Comparison of ENCODE assay signal across 22 cellular contexts in genomic region chr3:33083958-33084357, GRCh38. TPM values are rescaled to one million over a fixed set of nuclear protein-coding genes. Genes with fewer than 3 reads are reported as not detected.
DNase-seq lines count a peak whose midpoint lies in the region; ATAC-seq and TF ChIP-seq lines count a peak whose summit lies in the region.
"Had no signal": no experiment of that assay in that cellular context is flagged by ENCODE, and none has a peak within 500 bp of the region (broad histone marks: within the 10 kb centered on the region; RNA-seq: fewer than 3 reads in every experiment).

No MANE protein-coding gene starts in this region.

- H3K27ac Mint-ChIP-seq in activated naive CD4-positive, alpha-beta T cell treated with anti-CD3 and anti-CD28 coated beads, Interleukin-2, amount 50 U/mL, for 72 hours = peak overlapping the region; percentile 13 to 52
- no peak overlapping the region for H3K27ac Mint-ChIP-seq in activated naive CD4-positive, alpha-beta T cell treated with anti-CD3 and anti-CD28 coated beads for 36 hours
- no peak overlapping the region for H3K27ac Mint-ChIP-seq in naive thymus-derived CD4-positive, alpha-beta T cell
- H3K27ac Mint-ChIP-seq: CD8-positive, alpha-beta memory T cell had no signal

- H2AK5ac ChIP-seq in trophoblast cell (ENCODE audit: low read length) = no peak overlapping the region

- H3K4me1 ChIP-seq in Karpas-422 (ENCODE audit: low read length) (peaks cover 42% of the 10 kb centered on the region), trophoblast cell (ENCODE audit: control insufficient read depth in 1 of 2, insufficient read depth in 2 of 2, low read length in 2 of 2) (peaks cover 5 to 8% of the 10 kb centered on the region in 2 experiments)
- peaks cover 3 to 10% of the 10 kb centered on the region in 2 donors for H3K4me1 ChIP-seq in naive thymus-derived CD4-positive, alpha-beta T cell (ENCODE audit: control insufficient read depth in 2 of 2, insufficient read depth in 2 of 2, low read length in 2 of 2)
- H3K4me1 ChIP-seq: Peyer's patch, SJSA1 had no signal

- WGBS in trophoblast cell (ENCODE audit: extremely low coverage, insufficient coverage, insufficient read length) = no CpG with 5 or more reads among the region's 2 CpGs

- H3K14ac ChIP-seq in trophoblast cell (ENCODE audit: low read length) = no peak overlapping the region

- H3K4me3 ChIP-seq in Karpas-422 (ENCODE audit: low read length) = no peak overlapping the region
- H3K4me3 ChIP-seq in epithelial cell of esophagus (ENCODE audit: low read length) = no peak overlapping the region
- no peak overlapping the region for H3K4me3 ChIP-seq in trophoblast cell (ENCODE audit: low read depth, low read length)
- no peak overlapping the region for H3K4me3 ChIP-seq in naive thymus-derived CD4-positive, alpha-beta T cell (ENCODE audit: low read length)
- H3K4me3 ChIP-seq: Peyer's patch, SJSA1 had no signal

- no peak overlapping the region for H3K27ac ChIP-seq in Karpas-422 (ENCODE audit: low read length)
- H3K27ac ChIP-seq in trophoblast cell (ENCODE audit: low read depth, low read length) = no peak overlapping the region
- no peak overlapping the region for H3K27ac ChIP-seq in naive thymus-derived CD4-positive, alpha-beta T cell (ENCODE audit: low read depth, low read length)
- H3K27ac ChIP-seq: C4-2B, Peyer's patch, SJSA1 had no signal

- no peak for TF ChIP-seq CTCF in epithelial cell of esophagus (IDR thresholded peaks at IDR 0.05; ENCODE audit: insufficient read depth, low read depth, low read length, missing control alignments)

- H4K12ac ChIP-seq in trophoblast cell (ENCODE audit: low read depth, low read length) = no peak overlapping the region

- no peak overlapping the region for H3K18ac ChIP-seq in trophoblast cell (ENCODE audit: low read length)

- no peak overlapping the region for H2AFZ ChIP-seq in Karpas-422 (ENCODE audit: low read length)
- H2AFZ ChIP-seq in trophoblast cell (ENCODE audit: insufficient read depth, low read length, poor library complexity) = no peak overlapping the region

- no peak overlapping the region for H4K91ac ChIP-seq in trophoblast cell (ENCODE audit: low read depth, low read length)

- H3K79me2 ChIP-seq in Karpas-422 (ENCODE audit: low read length) (peaks cover 98% of the 10 kb centered on the region), trophoblast cell (ENCODE audit: control insufficient read depth, insufficient read depth, low read length, poor library complexity) (peaks cover 8% of the 10 kb centered on the region)

- peak overlapping the region; percentile 76 for H3K4ac ChIP-seq in trophoblast cell (ENCODE audit: low read depth, low read length)

- intact Hi-C loops in activated naive CD4-positive, alpha-beta T cell treated with anti-CD3 and anti-CD28 coated beads for 36 hours (cut with micrococcal nuclease) = no loop called here
- intact Hi-C loops in naive thymus-derived CD4-positive, alpha-beta T cell (cut with micrococcal nuclease) = no loop called here

- H3K36me3 Mint-ChIP-seq in activated naive CD4-positive, alpha-beta T cell treated with anti-CD3 and anti-CD28 coated beads, Interleukin-2, amount 50 U/mL, for 72 hours = peaks cover 0 to 24% of the 10 kb centered on the region in 2 donors
- H3K36me3 Mint-ChIP-seq in activated naive CD4-positive, alpha-beta T cell treated with anti-CD3 and anti-CD28 coated beads for 36 hours (ENCODE audit: low read depth) = peaks cover 11% of the 10 kb centered on the region
- peaks cover 0 to 21% (median 4%) of the 10 kb centered on the region in 5 donors for H3K36me3 Mint-ChIP-seq in naive thymus-derived CD4-positive, alpha-beta T cell

- H3K9me3 ChIP-seq in Karpas-422 (ENCODE audit: low read length) = no peaks in the 10 kb centered on the region
- peaks cover 1% of the 10 kb centered on the region for H3K9me3 ChIP-seq in trophoblast cell (ENCODE audit: insufficient read depth, low read depth, low read length)
- no peaks in the 10 kb centered on the region for H3K9me3 ChIP-seq in naive thymus-derived CD4-positive, alpha-beta T cell (ENCODE audit: control insufficient read depth in 2 of 3, low read length in 3 of 3)
- H3K9me3 ChIP-seq: Peyer's patch, SJSA1 had no signal

- peaks cover 26% of the 10 kb centered on the region for H3K4me1 Mint-ChIP-seq in activated naive CD4-positive, alpha-beta T cell treated with anti-CD3 and anti-CD28 coated beads for 36 hours (ENCODE audit: low read depth)
- H3K4me1 Mint-ChIP-seq in naive thymus-derived CD4-positive, alpha-beta T cell = peaks cover 19 to 50% (median 36%) of the 10 kb centered on the region in 7 donors

- CTCF ChIA-PET in activated naive CD4-positive, alpha-beta T cell treated with anti-CD3 and anti-CD28 coated beads for 36 hours (lab: Charles Lee) = interaction anchor here (1.1 to 3.8 kb wide), 2 partner anchors 9 to 135 kb away, joined by 3 to 16 read pairs; no protein-coding TSS in a partner anchor
- CTCF ChIA-PET in naive thymus-derived CD4-positive, alpha-beta T cell (lab: Charles Lee) = interaction anchor here (0.6 to 1.5 kb wide), 3 partner anchors 9 to 289 kb away, joined by 3 to 5 read pairs (median 4); no protein-coding TSS in a partner anchor

- H3K36me3 ChIP-seq in Karpas-422 (ENCODE audit: insufficient read depth, low read length) (peaks cover 9% of the 10 kb centered on the region; the same call in 1 of the 2 replicates), trophoblast cell (ENCODE audit: control insufficient read depth in 1 of 2, insufficient read depth in 2 of 2, low read length in 2 of 2) (no peaks in the 10 kb centered on the region)
- no peaks in the 10 kb centered on the region for H3K36me3 ChIP-seq in naive thymus-derived CD4-positive, alpha-beta T cell (ENCODE audit: control insufficient read depth in 2 of 3, insufficient read depth in 3 of 3, low read length in 3 of 3)
- H3K36me3 ChIP-seq: Peyer's patch had no signal

- H4K8ac ChIP-seq in trophoblast cell (ENCODE audit: low read depth, low read length) = no peak overlapping the region

- no peaks in the 10 kb centered on the region for H3K27me3 Mint-ChIP-seq in activated naive CD4-positive, alpha-beta T cell treated with anti-CD3 and anti-CD28 coated beads for 36 hours (ENCODE audit: low read depth)
- no peaks in the 10 kb centered on the region for H3K27me3 Mint-ChIP-seq in naive thymus-derived CD4-positive, alpha-beta T cell
- H3K27me3 Mint-ChIP-seq: CD8-positive, alpha-beta memory T cell had no signal

- no peaks in the 10 kb centered on the region for H3K9me2 ChIP-seq in Karpas-422 (replicated peaks; ENCODE audit: insufficient read depth, low read length)

- H3K9me3 Mint-ChIP-seq in activated naive CD4-positive, alpha-beta T cell treated with anti-CD3 and anti-CD28 coated beads, Interleukin-2, amount 50 U/mL, for 72 hours = no peaks in the 10 kb centered on the region
- H3K9me3 Mint-ChIP-seq in activated naive CD4-positive, alpha-beta T cell treated with anti-CD3 and anti-CD28 coated beads for 36 hours = no peaks in the 10 kb centered on the region
- H3K9me3 Mint-ChIP-seq in naive thymus-derived CD4-positive, alpha-beta T cell = no peaks in the 10 kb centered on the region
- H3K9me3 Mint-ChIP-seq: CD8-positive, alpha-beta memory T cell; H9 had no signal

- H3K4me2 ChIP-seq in Karpas-422 (ENCODE audit: low read depth, low read length, poor library complexity, severe bottlenecking) = no peak overlapping the region
- H3K4me2 ChIP-seq in trophoblast cell (ENCODE audit: low read length) = no peak overlapping the region

- H4K20me1 ChIP-seq in Karpas-422 (ENCODE audit: insufficient read depth, low read depth, low read length) = no peaks in the 10 kb centered on the region

- H3K79me1 ChIP-seq in trophoblast cell (ENCODE audit: low read length) = no peaks in the 10 kb centered on the region

- H3K4me3 Mint-ChIP-seq in activated naive CD4-positive, alpha-beta T cell treated with anti-CD3 and anti-CD28 coated beads for 36 hours = no peak overlapping the region
- no peak overlapping the region for H3K4me3 Mint-ChIP-seq in naive thymus-derived CD4-positive, alpha-beta T cell
- H3K4me3 Mint-ChIP-seq: CD8-positive, alpha-beta memory T cell; H9 had no signal

- H2BK120ac ChIP-seq in trophoblast cell (ENCODE audit: insufficient read depth, low read length, poor library complexity) = no peak overlapping the region

- POLR2A ChIA-PET in naive thymus-derived CD4-positive, alpha-beta T cell (lab: Charles Lee) = no interaction called here

- H3K9ac ChIP-seq in Karpas-422 (ENCODE audit: low read length) = no peak overlapping the region
- no peak overlapping the region for H3K9ac ChIP-seq in trophoblast cell (ENCODE audit: low read length)

- H2BK12ac ChIP-seq in trophoblast cell (ENCODE audit: low read length) = no peak overlapping the region

- no peak overlapping the region for H2BK5ac ChIP-seq in trophoblast cell (ENCODE audit: low read depth, low read length, poor library complexity)

- ATAC-seq in activated naive CD4-positive, alpha-beta T cell treated with anti-CD3 and anti-CD28 coated beads, Interleukin-2, amount 50 U/mL, for 72 hours = no peak
- ATAC-seq in naive thymus-derived CD4-positive, alpha-beta T cell = no peak

- DNase-seq in activated naive CD4-positive, alpha-beta T cell treated with anti-CD3 and anti-CD28 coated beads, Interleukin-2, amount 50 U/mL, for 72 hours (ENCODE audit: low spot score in 2 of 2) = no peak
- DNase-seq in activated naive CD4-positive, alpha-beta T cell treated with anti-CD3 and anti-CD28 coated beads for 36 hours = no peak
- DNase-seq in Karpas-422 (peak; percentile 45), epithelial cell of esophagus (ENCODE audit: low read depth) (peak; percentile 24), trophoblast cell (no peak), anterior cingulate cortex (lab: John Stamatoyannopoulos, UW) (no peak), NCI-H345 (lab: John Stamatoyannopoulos, UW) (no peak)
- no peak for DNase-seq in naive thymus-derived CD4-positive, alpha-beta T cell
- DNase-seq: Calu3; CD8-positive, alpha-beta memory T cell; DMS53; GF-D8; H9; MM.1S; NCI-H1048; NCI-H1436; NCI-H1930; NCI-H226; NCI-H774; Peyer's patch had no signal

- no peaks in the 10 kb centered on the region for H3K27me3 ChIP-seq in Karpas-422 (ENCODE audit: low read length)
- H3K27me3 ChIP-seq in trophoblast cell (ENCODE audit: insufficient read depth, low read length) = no peaks in the 10 kb centered on the region
- H3K27me3 ChIP-seq in naive thymus-derived CD4-positive, alpha-beta T cell (ENCODE audit: control insufficient read depth in 2 of 2, insufficient read depth in 2 of 2, low read length in 2 of 2) = no peaks in the 10 kb centered on the region
- H3K27me3 ChIP-seq: Peyer's patch, SJSA1 had no signal

- H3K23ac ChIP-seq in trophoblast cell (ENCODE audit: low read length) = no peak overlapping the region

RNA-seq across cellular contexts. Expression of gene GLB1, which starts 13.0 kb away (rescaled TPM):
- total RNA-seq in activated naive CD4-positive, alpha-beta T cell treated with anti-CD3 and anti-CD28 coated beads, Interleukin-2, amount 50 U/mL, for 72 hours = 10 to 100 TPM; 28.9 to 60.2 TPM
- total RNA-seq in activated naive CD4-positive, alpha-beta T cell treated with anti-CD3 and anti-CD28 coated beads for 36 hours = 10 to 100 TPM; 32.0 to 36.3 TPM
- total RNA-seq in Karpas-422 (2014; rRNA removed; shearing (Covaris generic); ENCODE audit: low replicate concordance) = 41.8 and 43.0 TPM in 2 replicates
- polyA plus RNA-seq in trophoblast cell (2013) = 78.4 and 80.5 TPM in 2 replicates
- total RNA-seq in naive thymus-derived CD4-positive, alpha-beta T cell = 10 to 100 TPM; 21.0 to 52.7 (median 33.8) TPM
- polyA plus RNA-seq in naive thymus-derived CD4-positive, alpha-beta T cell = 10 to 100 TPM; 15.5 to 21.4 TPM

RNA-seq across cellular contexts. Expression of gene TMPPE, which starts 13.0 kb away (rescaled TPM):
- total RNA-seq in activated naive CD4-positive, alpha-beta T cell treated with anti-CD3 and anti-CD28 coated beads, Interleukin-2, amount 50 U/mL, for 72 hours = 1 to 10 TPM; 3.6 to 9.5 TPM
- total RNA-seq in activated naive CD4-positive, alpha-beta T cell treated with anti-CD3 and anti-CD28 coated beads for 36 hours = 1 to 10 TPM; 3.2 to 3.3 TPM
- 7.8 and 12.2 TPM in 2 replicates for total RNA-seq in Karpas-422 (2014; rRNA removed; shearing (Covaris generic); ENCODE audit: low replicate concordance)
- polyA plus RNA-seq in trophoblast cell (2013) = 2.4 and 2.6 TPM in 2 replicates
- total RNA-seq in naive thymus-derived CD4-positive, alpha-beta T cell = 10 to 100 TPM in 2 of 5 experiments, 1 to 10 TPM in 3; 5.4 to 16.0 (median 7.9) TPM
- polyA plus RNA-seq in naive thymus-derived CD4-positive, alpha-beta T cell = 1 to 10 TPM in 1 of 2 donors, under 1 TPM in 1; 0.60 to 1.1 TPM

RNA-seq across cellular contexts. Expression of gene CRTAP, which starts 29.9 kb away (rescaled TPM):
- total RNA-seq in activated naive CD4-positive, alpha-beta T cell treated with anti-CD3 and anti-CD28 coated beads, Interleukin-2, amount 50 U/mL, for 72 hours = 10 to 100 TPM; 44.1 to 66.6 TPM
- total RNA-seq in activated naive CD4-positive, alpha-beta T cell treated with anti-CD3 and anti-CD28 coated beads for 36 hours = 10 to 100 TPM; 48.1 to 51.1 TPM
- total RNA-seq in Karpas-422 (2014; rRNA removed; shearing (Covaris generic); ENCODE audit: low replicate concordance) = 33.9 and 72.5 TPM in 2 replicates
- polyA plus RNA-seq in trophoblast cell (2013) = 135 and 143 TPM in 2 replicates
- 10 to 100 TPM; 27.1 to 86.1 (median 46.4) TPM for total RNA-seq in naive thymus-derived CD4-positive, alpha-beta T cell
- 10 to 100 TPM; 37.4 to 59.3 TPM for polyA plus RNA-seq in naive thymus-derived CD4-positive, alpha-beta T cell

Comparison
In these comparisons a context has a peak if more than half of its experiments do, and no peak if none do; other contexts are left out.
1. H3K27ac Mint-ChIP-seq: peak in activated naive CD4-positive, alpha-beta T cell treated with anti-CD3 and anti-CD28 coated beads, Interleukin-2, amount 50 U/mL, for 72 hours (2 of 2); none in activated naive CD4-positive, alpha-beta T cell treated with anti-CD3 and anti-CD28 coated beads for 36 hours (single experiment) and naive thymus-derived CD4-positive, alpha-beta T cell (0 of 9).
2. DNase-seq: peak in Karpas-422 (single experiment) and epithelial cell of esophagus (single experiment); none in activated naive CD4-positive, alpha-beta T cell treated with anti-CD3 and anti-CD28 coated beads, Interleukin-2, amount 50 U/mL, for 72 hours (0 of 2), activated naive CD4-positive, alpha-beta T cell treated with anti-CD3 and anti-CD28 coated beads for 36 hours (single experiment), trophoblast cell (0 of 2), anterior cingulate cortex (0 of 58), naive thymus-derived CD4-positive, alpha-beta T cell (0 of 9) and NCI-H345 (single experiment).